In genomic region chr17:8300629-8301242, GRCh38 we compare ENCODE assay signal across 1 cellular context.
TF ChIP-seq lines count a peak whose summit lies in the region.

No MANE protein-coding gene starts in this region.

TF ChIP-seq in GM12878, 131 proteins besides CTCF, POLR2A, EP300 and RAD21:
- TF ChIP-seq POLR2AphosphoS2 (IDR thresholded peaks at IDR 0.05; ENCODE audit: low read depth, low read length) (no peak), MTA2 (IDR thresholded peaks at IDR 0.05; ENCODE audit: low read depth) (no peak), PBX3 (IDR thresholded peaks at IDR 0.05; ENCODE audit: insufficient replicate concordance, low read depth, low read length) (peak; percentile 14), SKIL (IDR thresholded peaks at IDR 0.05; ENCODE audit: low read depth, poor library complexity, severe bottlenecking) (no peak), RB1 (IDR thresholded peaks at IDR 0.05; ENCODE audit: borderline replicate concordance) (peak; percentile 30; the same call in 1 of the 2 replicates), IKZF2 (IDR thresholded peaks at IDR 0.05) (0 out of 4 replicates have a peak, but pooled peaks of 1 of the 2 experiments have one; percentile 12), YY1 (IDR thresholded peaks at IDR 0.05; ENCODE audit: low read depth, low read length) (peak; percentile 77), MYB (IDR thresholded peaks at IDR 0.05; ENCODE audit: borderline replicate concordance, low read depth, low read length) (no peak), CHD2 (IDR thresholded peaks at IDR 0.05; ENCODE audit: borderline replicate concordance, low read depth, low read length) (no peak), PAX5 (IDR thresholded peaks at IDR 0.05; ENCODE audit: borderline replicate concordance, low read depth, low read length) (0 out of 2 replicates have a peak, but pooled peaks have one; percentile 37), GABPA (IDR thresholded peaks at IDR 0.05; ENCODE audit: low read depth) (no peak), JUND (IDR thresholded peaks at IDR 0.05; ENCODE audit: low read depth, low read length) (no peak), SUZ12 (IDR thresholded peaks at IDR 0.05; ENCODE audit: unreplicated experiment) (no peak), ZNF592 (IDR thresholded peaks at IDR 0.05) (0 out of 2 replicates have a peak, but pooled peaks have one; percentile 22), STAT1 (conservative IDR thresholded peaks at IDR 0.05) (no peak), SMC3 (IDR thresholded peaks at IDR 0.05; ENCODE audit: borderline replicate concordance, low read length) (peak; percentile 91), RUNX3 (IDR thresholded peaks at IDR 0.05; ENCODE audit: low read length) (0 out of 2 replicates have a peak, but pooled peaks have one; percentile 16), MXI1 (IDR thresholded peaks at IDR 0.05; ENCODE audit: low read depth, low read length) (no peak), SMARCA5 (IDR thresholded peaks at IDR 0.05) (peak; percentile 81; the same call in 1 of the 2 replicates), TCF12 (IDR thresholded peaks at IDR 0.05; ENCODE audit: low read depth, low read length) (peak; percentile 43; the same call in 1 of the 2 replicates), POLR2AphosphoS5 (IDR thresholded peaks at IDR 0.05; ENCODE audit: low read length) (no peak), POU2F2 (IDR thresholded peaks at IDR 0.05; ENCODE audit: borderline replicate concordance, low read depth, low read length) (peak; percentile 45; the same call in 1 of the 3 replicates), PKNOX1 (IDR thresholded peaks at IDR 0.05) (peak; percentile 6; the same call in 1 of the 2 replicates), IKZF1 (conservative IDR thresholded peaks at IDR 0.05) (peak; percentile 42; the same call in 1 of the 2 replicates), ETV6 (conservative IDR thresholded peaks at IDR 0.05 in 1 of 2, IDR thresholded peaks at IDR 0.05 in 1 of 2; ENCODE audit: borderline replicate concordance in 1 of 2, low read depth in 1 of 2) (no peak), PRDM15 (CRISPR knock-in tag; IDR thresholded peaks at IDR 0.05) (no peak), ZNF207 (IDR thresholded peaks at IDR 0.05; ENCODE audit: borderline replicate concordance) (0 out of 2 replicates have a peak, but pooled peaks have one; percentile 31), IRF4 (IDR thresholded peaks at IDR 0.05; ENCODE audit: low read depth, low read length) (no peak)
